ENCODE assay signal across 18 cellular contexts in genomic region chr4:138248058-138248457, GRCh38. TPM values are rescaled to one million over a fixed set of nuclear protein-coding genes. Genes with fewer than 3 reads are reported as not detected.
DNase-seq lines count a peak whose midpoint lies in the region; ATAC-seq and TF ChIP-seq lines count a peak whose summit lies in the region.
"Had no signal": no experiment of that assay in that cellular context is flagged by ENCODE, and none has a peak within 500 bp of the region (broad histone marks: within the 10 kb centered on the region; RNA-seq: fewer than 3 reads in every experiment).

No MANE protein-coding gene starts in this region.

- H3K36me3 ChIP-seq in ACC112 (ENCODE audit: insufficient read depth, low read length): no peaks in the 10 kb centered on the region
- no peaks in the 10 kb centered on the region for H3K36me3 ChIP-seq in IMR-90 (ENCODE audit: control insufficient read depth, insufficient read depth, low read length)
- no peaks in the 10 kb centered on the region for H3K36me3 ChIP-seq in RWPE2 (ENCODE audit: low read depth)

- intact Hi-C loops in IMR-90 (cut with micrococcal nuclease): no loop called here

- no peak overlapping the region for H3K4me3 ChIP-seq in ACC112 (ENCODE audit: low read depth, low read length)
- no peak overlapping the region for H3K4me3 ChIP-seq in IMR-90 (ENCODE audit: insufficient read depth, low read depth, low read length)
- no peak overlapping the region for H3K4me3 ChIP-seq in RWPE2 (ENCODE audit: severe bottlenecking)
- H3K4me3 ChIP-seq: PC-9 had no signal

- no peaks in the 10 kb centered on the region for H3K79me2 ChIP-seq in ACC112 (ENCODE audit: control insufficient read depth, insufficient read depth, low read length, unreplicated experiment)

- H3K9me3 ChIP-seq in IMR-90 (ENCODE audit: control insufficient read depth, insufficient read depth, low read length) (no peaks in the 10 kb centered on the region), RWPE2 (ENCODE audit: severe bottlenecking) (no peaks in the 10 kb centered on the region)
- H3K9me3 ChIP-seq: Caco-2 had no signal

- BruUV-seq in IMR-90 (replicated peaks; lab: Mats Ljungman, UMichigan): no TSS peak

- H2AFZ ChIP-seq in ACC112 (ENCODE audit: low read length, unreplicated experiment) (peak overlapping the region; percentile 65), IMR-90 (replicated peaks; ENCODE audit: low read length, poor library complexity) (no peak overlapping the region)
- H2AFZ ChIP-seq: PC-9 had no signal

- TF ChIP-seq CTCF in IMR-90 (conservative IDR thresholded peaks at IDR 0.05; ENCODE audit: low read depth, low read length) (no peak), RWPE2 (IDR thresholded peaks at IDR 0.05; ENCODE audit: poor library complexity, severe bottlenecking) (no peak), mesothelial cell of epicardium (IDR thresholded peaks at IDR 0.05; ENCODE audit: unreplicated experiment) (no peak), endothelial cell (IDR thresholded peaks at IDR 0.05; ENCODE audit: unreplicated experiment) (no peak)

- POLR2A ChIA-PET in IMR-90 (lab: Charles Lee; ENCODE audit: unreplicated experiment): no interaction called here
- POLR2A ChIA-PET in activated CD8-positive, alpha-beta T cell treated with anti-CD3 and anti-CD28 coated beads, Interleukin-2, amount 10 ng/mL, durations not matched to agents 7 days and 5 days (lab: Charles Lee): no interaction called here

- H2AK9ac ChIP-seq in IMR-90 (replicated peaks; ENCODE audit: low read depth, low read length, poor library complexity): no peak overlapping the region

- no peak for DNase-seq in IMR-90
- no peak for DNase-seq in RWPE2 (ENCODE audit: low spot score)
- DNase-seq in mesothelial cell of epicardium (ENCODE audit: low spot score in 2 of 2, unreplicated experiment in 2 of 2): no peak
- no peak for DNase-seq in kidney glomerular epithelial cell (lab: John Stamatoyannopoulos, UW)
- no peak for DNase-seq in activated CD8-positive, alpha-beta T cell treated with anti-CD3 and anti-CD28 coated beads, Interleukin-2, amount 10 ng/mL, durations not matched to agents 7 days and 5 days
- DNase-seq in CD1c-positive myeloid dendritic cell (ENCODE audit: extremely low spot score): no peak
- DNase-seq in endothelial cell (ENCODE audit: low spot score): no peak
- DNase-seq: Caco-2, DMS53, HCEC 1CT, KBM-7, NCI-H1092 treated with DMSO at 0.1 percent for 48 hours, NCI-H1694 treated with DMSO at 0.1 percent for 48 hours, NCI-H446 treated with DMSO at 0.1 percent for 48 hours, PC-9 had no signal

- no peaks in the 10 kb centered on the region for H3K27me3 Mint-ChIP-seq in mesothelial cell of epicardium (ENCODE audit: low read depth)
- peaks cover 3% of the 10 kb centered on the region for H3K27me3 Mint-ChIP-seq in activated CD8-positive, alpha-beta T cell treated with anti-CD3 and anti-CD28 coated beads, Interleukin-2, amount 10 ng/mL, durations not matched to agents 7 days and 5 days (ENCODE audit: low read depth)
- H3K27me3 Mint-ChIP-seq in endothelial cell (ENCODE audit: unreplicated experiment): no peaks in the 10 kb centered on the region

- H2BK20ac ChIP-seq in IMR-90 (ENCODE audit: low read depth, low read length): no peak overlapping the region

- H2BK120ac ChIP-seq in IMR-90 (ENCODE audit: low read depth, low read length): no peak overlapping the region

- ATAC-seq in IMR-90 (ENCODE audit: low read depth) (no peak), RWPE2 (ENCODE audit: low read depth) (no peak)
- ATAC-seq in activated CD8-positive, alpha-beta T cell treated with anti-CD3 and anti-CD28 coated beads, Interleukin-2, amount 10 ng/mL, durations not matched to agents 7 days and 5 days: no peak
- ATAC-seq: Right ventricle myocardium inferior had no signal

- H2BK5ac ChIP-seq in IMR-90 (ENCODE audit: low read depth, low read length, poor library complexity, severe bottlenecking): peak overlapping the region; percentile 46

- H4K91ac ChIP-seq in IMR-90 (ENCODE audit: insufficient read depth, low read depth, low read length): no peak overlapping the region

- H3K27ac Mint-ChIP-seq in mesothelial cell of epicardium: peak overlapping the region; percentile 25
- no peak overlapping the region for H3K27ac Mint-ChIP-seq in activated CD8-positive, alpha-beta T cell treated with anti-CD3 and anti-CD28 coated beads, Interleukin-2, amount 10 ng/mL, durations not matched to agents 7 days and 5 days
- no peak overlapping the region for H3K27ac Mint-ChIP-seq in endothelial cell (ENCODE audit: unreplicated experiment)
- H3K27ac Mint-ChIP-seq: CD14-positive monocyte had no signal

- H3K4ac ChIP-seq in IMR-90 (ENCODE audit: low read depth, low read length): no peak overlapping the region

- H3K23ac ChIP-seq in IMR-90 (ENCODE audit: low read depth, low read length): no peak overlapping the region

- CTCF ChIA-PET in IMR-90 (lab: Yijun Ruan, JAX): no interaction called here
- CTCF ChIA-PET in activated CD8-positive, alpha-beta T cell treated with anti-CD3 and anti-CD28 coated beads, Interleukin-2, amount 10 ng/mL, durations not matched to agents 7 days and 5 days (lab: Charles Lee): no interaction called here

- H3K27me3 ChIP-seq in ACC112 (ENCODE audit: insufficient read depth, low read length): no peaks in the 10 kb centered on the region
- no peaks in the 10 kb centered on the region for H3K27me3 ChIP-seq in IMR-90 (ENCODE audit: control insufficient read depth, insufficient read depth, low read length)
- H3K27me3 ChIP-seq in RWPE2 (ENCODE audit: insufficient read depth, poor library complexity, severe bottlenecking): no peaks in the 10 kb centered on the region

- H3K9me1 ChIP-seq in IMR-90 (ENCODE audit: insufficient read depth, low read length): no peaks in the 10 kb centered on the region

- H3K4me1 ChIP-seq in ACC112 (ENCODE audit: control insufficient read depth, insufficient read depth, low read length, unreplicated experiment) (peaks cover 20% of the 10 kb centered on the region), IMR-90 (ENCODE audit: control insufficient read depth, insufficient read depth, low read length) (peaks cover 2% of the 10 kb centered on the region; the same call in 1 of the 2 replicates), RWPE2 (ENCODE audit: insufficient read depth, poor library complexity, severe bottlenecking) (peaks cover 25% of the 10 kb centered on the region)

- H3K9me3 Mint-ChIP-seq in mesothelial cell of epicardium (peaks cover 4% of the 10 kb centered on the region), endothelial cell (ENCODE audit: unreplicated experiment) (no peaks in the 10 kb centered on the region)
- no peaks in the 10 kb centered on the region for H3K9me3 Mint-ChIP-seq in activated CD8-positive, alpha-beta T cell treated with anti-CD3 and anti-CD28 coated beads, Interleukin-2, amount 10 ng/mL, durations not matched to agents 7 days and 5 days (ENCODE audit: insufficient read depth)

- dilution Hi-C loops in IMR-90 (cut with HindIII; ENCODE audit: low sequenced_read_pairs, unreplicated experiment): no loop called here

- H3K9ac ChIP-seq in IMR-90 (ENCODE audit: low read depth, low read length): no peak overlapping the region

- H4K5ac ChIP-seq in IMR-90 (ENCODE audit: low read depth, low read length): no peak overlapping the region

- peaks cover 9% of the 10 kb centered on the region for H3K4me1 Mint-ChIP-seq in mesothelial cell of epicardium
- peaks cover 4% of the 10 kb centered on the region for H3K4me1 Mint-ChIP-seq in activated CD8-positive, alpha-beta T cell treated with anti-CD3 and anti-CD28 coated beads, Interleukin-2, amount 10 ng/mL, durations not matched to agents 7 days and 5 days (ENCODE audit: low read depth)
- peaks cover 9% of the 10 kb centered on the region for H3K4me1 Mint-ChIP-seq in endothelial cell (ENCODE audit: unreplicated experiment)

- H2BK15ac ChIP-seq in IMR-90 (ENCODE audit: low read depth, low read length): no peak overlapping the region

- no peak for TF ChIP-seq POLR2A in IMR-90 (IDR thresholded peaks at IDR 0.05; ENCODE audit: low read depth, low read length)

- WGBS in IMR-90 (ENCODE audit: extremely low coverage in 2 of 2, insufficient read length in 1 of 2), 2 experiments: no CpG with 5 or more reads among the region's 2 CpGs

- peak overlapping the region; percentile 59; the same call in 1 of the 2 replicates for H3K18ac ChIP-seq in IMR-90 (ENCODE audit: low read depth, low read length)

- H3K14ac ChIP-seq in IMR-90 (replicated peaks; ENCODE audit: low read depth, low read length): no peak overlapping the region

- H3K27ac ChIP-seq in ACC112 (ENCODE audit: low read depth, low read length) (no peak overlapping the region), IMR-90 (ENCODE audit: insufficient read depth, low read length) (no peak overlapping the region), RWPE2 (ENCODE audit: poor library complexity, severe bottlenecking) (peak overlapping the region; percentile 7)
- H3K27ac ChIP-seq: PC-9 had no signal

- peak overlapping the region in 1 of 2 experiments; percentile 35; a peak in 1 of 4 replicates for H4K8ac ChIP-seq in IMR-90 (ENCODE audit: low read depth in 2 of 2, low read length in 2 of 2)

- H3K56ac ChIP-seq in IMR-90 (ENCODE audit: extremely low read depth, insufficient read depth, low read length): no peak overlapping the region

- H2AK5ac ChIP-seq in IMR-90 (ENCODE audit: low read depth, low read length): no peak overlapping the region

- H4K20me1 ChIP-seq in IMR-90 (ENCODE audit: insufficient read depth, low read length): no peaks in the 10 kb centered on the region

- no peaks in the 10 kb centered on the region for H3K36me3 Mint-ChIP-seq in mesothelial cell of epicardium
- no peaks in the 10 kb centered on the region for H3K36me3 Mint-ChIP-seq in activated CD8-positive, alpha-beta T cell treated with anti-CD3 and anti-CD28 coated beads, Interleukin-2, amount 10 ng/mL, durations not matched to agents 7 days and 5 days (ENCODE audit: low read depth)
- H3K36me3 Mint-ChIP-seq in endothelial cell (ENCODE audit: low read depth, unreplicated experiment): no peaks in the 10 kb centered on the region
- H3K36me3 Mint-ChIP-seq: CD14-positive monocyte had no signal

- no peak overlapping the region for H3K4me2 ChIP-seq in IMR-90 (ENCODE audit: low read depth, low read length)
- H3K4me2 ChIP-seq: PC-9 had no signal

- no peaks in the 10 kb centered on the region for H3K79me1 ChIP-seq in IMR-90 (ENCODE audit: low read depth in 1 of 2, low read length in 2 of 2)

- TF ChIP-seq RAD21 in IMR-90 (IDR thresholded peaks at IDR 0.05; ENCODE audit: low read length): no peak

- in situ Hi-C loops in IMR-90 (cut with MboI; ENCODE audit: low sequenced_read_pairs): no loop called here

- H3K4me3 Mint-ChIP-seq in mesothelial cell of epicardium (no peak overlapping the region), endothelial cell (ENCODE audit: unreplicated experiment) (no peak overlapping the region)
- H3K4me3 Mint-ChIP-seq in activated CD8-positive, alpha-beta T cell treated with anti-CD3 and anti-CD28 coated beads, Interleukin-2, amount 10 ng/mL, durations not matched to agents 7 days and 5 days: no peak overlapping the region
- H3K4me3 Mint-ChIP-seq: CD14-positive monocyte had no signal

RNA-seq across cellular contexts. Expression of gene SLC7A11, which starts 5.9 kb away (rescaled TPM):
- total RNA-seq in IMR-90 (2012; rRNA removed): 24.7 and 35.6 TPM in 2 replicates
- 5.6 and 8.3 TPM in 2 replicates for polyA plus RNA-seq in IMR-90 (2012; rRNA removed)
- 1.1 and 1.5 TPM in 2 replicates for polyA plus RNA-seq in IMR-90 (2012; cell fraction: cytosol; rRNA removed)
- polyA plus RNA-seq in IMR-90 (2012; cell fraction: nucleus; rRNA removed; ENCODE audit: low replicate concordance): 1.2 and 14.0 TPM in 2 replicates
- total RNA-seq in mesothelial cell of epicardium: 2.8 to 3.4 TPM (median 3.0 TPM) in 3 replicates
- total RNA-seq in activated CD8-positive, alpha-beta T cell treated with anti-CD3 and anti-CD28 coated beads, Interleukin-2, amount 10 ng/mL, durations not matched to agents 7 days and 5 days: 1 to 10 TPM; 1.2 to 1.4 TPM
- 5.1 TPM for total RNA-seq in endothelial cell (ENCODE audit: unreplicated experiment)
